ENCODE assay signal across 29 cellular contexts in the genomic region with DNA sequence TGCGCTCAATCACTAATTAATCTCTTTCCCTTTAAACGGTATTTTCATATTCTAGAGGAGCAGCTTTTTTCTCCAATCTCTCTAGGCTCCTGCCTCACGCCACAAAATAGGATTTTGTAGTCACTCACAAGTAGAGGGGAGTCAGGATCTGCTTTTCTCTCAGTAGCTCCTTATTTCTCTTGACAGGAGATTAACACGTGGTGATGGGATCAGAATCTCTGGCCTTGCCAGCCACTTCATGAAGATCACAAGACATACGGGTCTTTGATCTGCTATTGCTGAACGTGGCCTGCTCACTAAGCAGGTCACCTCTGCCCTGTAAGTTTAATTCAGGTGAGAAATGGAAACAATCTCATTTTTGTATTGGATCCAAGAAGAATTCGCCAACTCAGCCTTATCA.
"Had no signal": no experiment of that assay in that cellular context is flagged by ENCODE, and none has a peak within 500 bp of the region (broad histone marks: within the 10 kb centered on the region; RNA-seq: fewer than 3 reads in every experiment).

No MANE protein-coding gene starts in this region.

- DNase-seq: activated B cell treated with CpG ODN at 0.5 μM for 24 hours; activated CD4-positive, alpha-beta memory T cell treated with anti-CD3 and anti-CD28 coated beads for 36 hours; activated CD4-positive, alpha-beta T cell treated with anti-CD3 and anti-CD28 coated beads for 4 hours; activated CD4-positive, alpha-beta T cell treated with anti-CD3 and anti-CD28 coated beads, Interleukin-2, amount 10 ng/mL, durations not matched to agents 24 days and 14 days; activated CD4-positive, alpha-beta T cell treated with anti-CD3 and anti-CD28 coated beads, Interleukin-2, amount 50 U/mL, for 1 hour; activated CD4-positive, alpha-beta T cell treated with anti-CD3 and anti-CD28 coated beads, Interleukin-2, amount 50 U/mL, for 4 hours; activated CD4-positive, CD25-positive, alpha-beta regulatory T cell treated with anti-CD3 and anti-CD28 coated beads, Interleukin-2, amount 50 U/mL, for 72 hours; activated CD8-positive, alpha-beta memory T cell treated with anti-CD3 and anti-CD28 coated beads, Interleukin-2, amount 50 U/mL, for 4 hours; activated CD8-positive, alpha-beta T cell treated with anti-CD3 and anti-CD28 coated beads for 36 hours; activated effector memory CD4-positive, alpha-beta T cell treated with anti-CD3 and anti-CD28 coated beads, Interleukin-2, amount 50 U/mL, for 16 hours; activated gamma-delta T cell treated with Interleukin-2 at 50 U/mL for 16 hours; activated naive CD4-positive, alpha-beta T cell; activated naive CD4-positive, alpha-beta T cell treated with anti-CD3 and anti-CD28 coated beads for 36 hours; activated naive CD4-positive, alpha-beta T cell treated with anti-CD3 and anti-CD28 coated beads, Interleukin-2, amount 50 U/mL, for 16 hours; activated naive CD8-positive, alpha-beta T cell treated with anti-CD3 and anti-CD28 coated beads for 36 hours; activated T-cell treated with anti-CD3 and anti-CD28 coated beads for 4 hours; activated T-cell treated with anti-CD3 and anti-CD28 coated beads, Interleukin-2, amount 50 U/mL, for 1 hour; activated T-cell treated with anti-CD3 and anti-CD28 coated beads, Interleukin-2, amount 50 U/mL, for 4 hours; activated T-cell treated with anti-CD3 and anti-CD28 coated beads, Interleukin-2, amount 50 U/mL, for 72 hours; adrenal gland; amniotic stem cell; aorta; body of pancreas; brain microvascular endothelial cell; central memory CD4-positive, alpha-beta T cell; T-helper 1 cell; T-helper 2 cell; T-helper 9 cell had no signal

- H3K27ac ChIP-seq: adrenal gland, body of pancreas, brain microvascular endothelial cell, breast epithelium had no signal

- H3K4me3 ChIP-seq: adrenal gland, body of pancreas, breast epithelium had no signal

- H3K9me3 ChIP-seq: adrenal gland, body of pancreas, breast epithelium had no signal

- H3K4me1 ChIP-seq: adrenal gland, body of pancreas, breast epithelium had no signal

- H3K36me3 ChIP-seq: adrenal gland, brain microvascular endothelial cell, breast epithelium had no signal

- H3K27me3 ChIP-seq: adrenal gland, body of pancreas, brain microvascular endothelial cell, breast epithelium had no signal
